ENCODE assay signal across 8 cellular contexts in the genomic region with DNA sequence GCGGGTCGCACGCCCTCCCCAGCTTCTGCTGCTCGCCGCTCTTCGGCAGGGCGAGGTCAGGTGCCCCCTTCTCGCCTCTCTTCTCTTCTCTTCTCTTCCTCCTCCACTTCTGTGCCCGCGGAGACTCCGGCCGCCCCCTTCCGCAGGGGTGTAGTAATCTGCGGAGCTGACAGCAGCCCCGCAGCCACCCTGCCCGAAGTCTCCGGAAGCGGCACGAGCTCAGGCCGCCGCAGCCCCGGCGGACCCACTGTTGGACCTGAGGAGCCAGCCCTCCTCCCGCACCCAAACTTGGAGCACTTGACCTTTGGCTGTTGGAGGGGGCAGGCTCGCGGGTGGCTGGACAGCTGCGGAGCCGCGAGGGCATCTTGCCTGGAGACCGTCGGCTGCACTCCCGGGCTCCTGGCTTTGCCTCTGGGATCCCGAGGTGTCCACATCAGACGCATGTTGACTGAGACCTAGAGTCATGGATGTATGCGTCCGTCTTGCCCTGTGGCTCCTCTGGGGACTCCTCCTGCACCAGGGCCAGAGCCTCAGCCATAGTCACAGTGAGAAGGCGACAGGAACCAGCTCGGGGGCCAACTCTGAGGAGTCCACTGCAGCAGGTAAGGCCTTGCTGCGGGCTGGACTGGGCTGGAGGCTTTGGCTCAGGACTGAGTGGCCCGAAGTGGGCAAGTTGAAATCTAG. TPM values are rescaled to one million over a fixed set of nuclear protein-coding genes. Genes with fewer than 3 reads are reported as not detected.
DNase-seq lines count a peak whose midpoint lies in the region; ATAC-seq, FAIRE-seq and TF ChIP-seq lines count a peak whose summit lies in the region.

No MANE protein-coding gene starts in this region.

- H3K4me3 ChIP-seq in SK-N-MC (peak overlapping the region; percentile 99), bronchial epithelial cell (ENCODE audit: low read depth, low read length) (peak overlapping the region; percentile 80)

- H3K9me3 ChIP-seq in SK-N-MC (ENCODE audit: low read depth, low read length) = no peaks in the 10 kb centered on the region

- H3K36me3 ChIP-seq in SK-N-MC (ENCODE audit: insufficient read depth, low read length) = no peaks in the 10 kb centered on the region
- H3K36me3 ChIP-seq in bronchial epithelial cell (ENCODE audit: control insufficient read depth, insufficient read depth, low read length) = no peaks in the 10 kb centered on the region

- peak overlapping the region; percentile 75 for H3K9ac ChIP-seq in SK-N-MC (ENCODE audit: insufficient read length)

- ATAC-seq in GM19023 (IDR thresholded peaks at IDR 0.05; ENCODE audit: unreplicated experiment) (peak; percentile 10), HG03196 (IDR thresholded peaks at IDR 0.05; ENCODE audit: unreplicated experiment) (peak; percentile 20)

- no peaks in the 10 kb centered on the region for H3K27me3 ChIP-seq in bronchial epithelial cell (ENCODE audit: control insufficient read depth, insufficient read depth, low read length)

- no peak for FAIRE-seq in bronchial epithelial cell (lab: Jason Lieb, UNC)

- peak; percentile 46 for DNase-seq in AG20443 (ENCODE audit: low spot score)
- DNase-seq in SK-N-MC (ENCODE audit: low read depth, low spot score) = no peak
- no peak for DNase-seq in bronchial epithelial cell (ENCODE audit: low read depth)
- DNase-seq in islet precursor cell = peak; percentile 77
- DNase-seq in stimulated activated CD4-positive, alpha-beta T cell treated with anti-CD3 and anti-CD28 coated beads, Interleukin-1b, Interleukin-23, amount 100 ng/mL, for 48 hours = peak; percentile 52
- no peak for DNase-seq in NCI-H226

- no peak for TF ChIP-seq CTCF in bronchial epithelial cell (IDR thresholded peaks at IDR 0.05; ENCODE audit: insufficient read depth, low read length, severe bottlenecking)

- no peak overlapping the region for H3K27ac ChIP-seq in SK-N-MC

RNA-seq across cellular contexts. Expression of gene STIM1, which starts 0.5 kb away (rescaled TPM):
- 60.8 and 86.9 TPM in 2 replicates for total RNA-seq in bronchial epithelial cell

RNA-seq across cellular contexts. Expression of gene RHOG, which starts 15.2 kb away (rescaled TPM):
- total RNA-seq in bronchial epithelial cell = 5.5 and 7.3 TPM in 2 replicates

RNA-seq across cellular contexts. Expression of gene PGAP2, which starts 47.6 kb away (rescaled TPM):
- total RNA-seq in bronchial epithelial cell = 26.3 and 31.9 TPM in 2 replicates

RNA-seq across cellular contexts. Expression of gene NUP98, which starts 58.6 kb away (rescaled TPM):
- total RNA-seq in bronchial epithelial cell = 59.8 and 66.6 TPM in 2 replicates

Comparison
In these comparisons a context has a peak if more than half of its experiments do, and no peak if none do; other contexts are left out.
1. DNase-seq: peak in AG20443 (single experiment), islet precursor cell (single experiment) and stimulated activated CD4-positive, alpha-beta T cell treated with anti-CD3 and anti-CD28 coated beads, Interleukin-1b, Interleukin-23, amount 100 ng/mL, for 48 hours (single experiment); none in SK-N-MC (single experiment), bronchial epithelial cell (single experiment) and NCI-H226 (single experiment).